Comparison of ENCODE assay signal across 8 cellular contexts in the genomic region with DNA sequence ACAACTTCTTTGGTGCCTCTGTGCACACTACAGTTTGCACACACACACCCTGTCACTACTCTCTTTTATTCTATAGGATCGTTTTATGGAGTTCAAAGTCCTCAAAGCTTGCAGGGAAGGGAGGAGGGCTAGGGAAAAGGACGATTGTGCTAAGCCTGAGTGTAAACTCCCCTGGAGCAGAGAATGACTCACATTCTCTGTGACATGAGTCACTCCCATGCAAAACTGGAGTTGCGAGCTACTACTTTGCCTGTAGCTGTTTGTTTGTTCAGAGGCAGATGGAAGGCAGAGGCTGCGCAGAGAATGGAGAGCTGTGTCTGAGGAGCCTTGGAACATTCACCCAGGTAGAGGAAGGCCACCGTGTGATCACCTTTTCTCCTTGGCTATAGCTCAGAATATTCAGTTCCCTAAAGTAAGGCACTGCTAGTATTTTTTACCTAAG.
DNase-seq lines count a peak whose midpoint lies in the region; ATAC-seq and TF ChIP-seq lines count a peak whose summit lies in the region.

No MANE protein-coding gene starts in this region.

- peaks cover 0 to 12% (median 0%) of the 10 kb centered on the region in 4 donors for H3K4me1 ChIP-seq in Peyer's patch

- TF ChIP-seq POLR2A in Peyer's patch (IDR thresholded peaks at IDR 0.05) = peak; percentile 87 to 88

- H3K9me3 Mint-ChIP-seq in nephron = no peaks in the 10 kb centered on the region
- H3K9me3 Mint-ChIP-seq in naive thymus-derived CD8-positive, alpha-beta T cell = peaks cover 0 to 3% (median 0%) of the 10 kb centered on the region in 9 donors

- no peaks in the 10 kb centered on the region for H3K27me3 ChIP-seq in Peyer's patch

- DNase-seq in GM03348 (ENCODE audit: low spot score) (peak; percentile 83), Peyer's patch (peak in 2 of 3 donors; percentile 73 to 87), epithelial cell of prostate (ENCODE audit: low read depth, low spot score) (peak; percentile 79), activated gamma-delta T cell treated with Interleukin-2 at 50 U/mL for 16 hours (no peak)
- no peak for DNase-seq in naive thymus-derived CD8-positive, alpha-beta T cell

- H3K36me3 ChIP-seq in Peyer's patch = no peaks in the 10 kb centered on the region

- H3K27ac Mint-ChIP-seq in nephron = peak overlapping the region; percentile 16 to 66 (median 45)
- no peak overlapping the region for H3K27ac Mint-ChIP-seq in naive thymus-derived CD8-positive, alpha-beta T cell

- peaks cover 3% of the 10 kb centered on the region for H3K27me3 Mint-ChIP-seq in nephron (ENCODE audit: low read depth)
- H3K27me3 Mint-ChIP-seq in naive thymus-derived CD8-positive, alpha-beta T cell = peaks cover 5 to 13% (median 10%) of the 10 kb centered on the region in 5 donors

- H3K4me3 ChIP-seq in Peyer's patch = peak overlapping the region in 3 of 4 donors; percentile 17 to 55 (median 37)

- H3K4me3 Mint-ChIP-seq in nephron = peak overlapping the region; percentile 14 to 46 (median 40)
- no peak overlapping the region for H3K4me3 Mint-ChIP-seq in naive thymus-derived CD8-positive, alpha-beta T cell

- ATAC-seq in GM21423 (IDR thresholded peaks at IDR 0.05; ENCODE audit: unreplicated experiment) (peak; percentile 88), HG03558 (IDR thresholded peaks at IDR 0.05; ENCODE audit: extremely low read depth, unreplicated experiment) (peak; percentile 100)
- no peak for ATAC-seq in naive thymus-derived CD8-positive, alpha-beta T cell

- TF ChIP-seq CTCF in Peyer's patch (IDR thresholded peaks at IDR 0.05) (no peak), nephron (IDR thresholded peaks at IDR 0.05; ENCODE audit: unreplicated experiment in 3 of 3) (no peak)

- H3K27ac ChIP-seq in Peyer's patch = peak overlapping the region in 3 of 4 donors; percentile 60 to 82 (median 77)
- H3K27ac ChIP-seq in epithelial cell of prostate = no peak overlapping the region

- H3K4me1 Mint-ChIP-seq in nephron = peaks cover 12% of the 10 kb centered on the region
- H3K4me1 Mint-ChIP-seq in naive thymus-derived CD8-positive, alpha-beta T cell = peaks cover 0 to 12% (median 1%) of the 10 kb centered on the region in 4 donors

- POLR2A ChIA-PET in naive thymus-derived CD8-positive, alpha-beta T cell (lab: Charles Lee) = no interaction called here

- no peaks in the 10 kb centered on the region for H3K36me3 Mint-ChIP-seq in nephron (ENCODE audit: low read depth)
- H3K36me3 Mint-ChIP-seq in naive thymus-derived CD8-positive, alpha-beta T cell = no peaks in the 10 kb centered on the region

- H3K9me3 ChIP-seq in Peyer's patch = no peaks in the 10 kb centered on the region

Comparison
In these comparisons a context has a peak if more than half of its experiments do, and no peak if none do; other contexts are left out.
1. DNase-seq: peak in GM03348 (single experiment), Peyer's patch (2 of 3) and epithelial cell of prostate (single experiment); none in naive thymus-derived CD8-positive, alpha-beta T cell (0 of 10) and activated gamma-delta T cell treated with Interleukin-2 at 50 U/mL for 16 hours (single experiment).
2. ATAC-seq: peak in GM21423 (single experiment) and HG03558 (single experiment); none in naive thymus-derived CD8-positive, alpha-beta T cell (0 of 2).
3. H3K27ac Mint-ChIP-seq: peak in nephron (3 of 3); none in naive thymus-derived CD8-positive, alpha-beta T cell (0 of 10).
4. H3K4me3 Mint-ChIP-seq: peak in nephron (3 of 3); none in naive thymus-derived CD8-positive, alpha-beta T cell (0 of 10).